Comparison of ENCODE assay signal across 1 cellular context in the genomic region with DNA sequence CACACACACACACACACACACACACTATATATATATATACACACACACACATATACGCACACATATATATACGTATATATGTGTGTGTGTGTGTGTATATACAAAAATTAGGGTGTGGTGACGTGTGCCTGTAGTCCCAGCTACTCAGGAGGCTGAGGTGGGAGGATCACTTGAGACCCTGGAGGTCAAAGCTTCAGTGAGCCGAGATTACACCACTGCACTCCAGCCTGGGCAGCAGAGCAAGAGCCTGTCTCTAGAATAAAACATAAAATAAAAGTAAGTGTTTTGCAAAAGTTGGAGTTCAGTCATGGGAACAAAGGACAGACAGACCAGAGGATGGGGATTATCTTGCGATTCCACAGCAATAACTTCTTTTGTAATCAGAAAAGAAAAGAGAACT.
TF ChIP-seq lines count a peak whose summit lies in the region.

No MANE protein-coding gene starts in this region.

TF ChIP-seq in HepG2, 621 proteins besides CTCF, POLR2A, EP300 and RAD21 (continued from another document):
- TF ChIP-seq, protein P1, sequence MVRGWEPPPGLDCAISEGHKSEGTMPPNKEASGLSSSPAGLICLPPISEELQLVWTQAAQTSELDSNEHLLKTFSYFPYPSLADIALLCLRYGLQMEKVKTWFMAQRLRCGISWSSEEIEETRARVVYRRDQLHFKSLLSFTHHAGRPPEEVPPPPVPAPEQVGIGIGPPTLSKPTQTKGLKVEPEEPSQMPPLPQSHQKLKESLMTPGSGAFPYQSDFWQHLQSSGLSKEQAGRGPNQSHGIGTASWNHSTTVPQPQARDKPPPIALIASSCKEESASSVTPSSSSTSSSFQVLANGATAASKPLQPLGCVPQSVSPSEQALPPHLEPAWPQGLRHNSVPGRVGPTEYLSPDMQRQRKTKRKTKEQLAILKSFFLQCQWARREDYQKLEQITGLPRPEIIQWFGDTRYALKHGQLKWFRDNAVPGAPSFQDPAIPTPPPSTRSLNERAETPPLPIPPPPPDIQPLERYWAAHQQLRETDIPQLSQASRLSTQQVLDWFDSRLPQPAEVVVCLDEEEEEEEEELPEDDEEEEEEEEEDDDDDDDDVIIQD (CRISPR knock-in tag; IDR thresholded peaks at IDR 0.05; ENCODE audit: low read depth): no peak
- no peak for TF ChIP-seq ZNF790 (CRISPR knock-in tag; IDR thresholded peaks at IDR 0.05; ENCODE audit: borderline replicate concordance)
- no peak for TF ChIP-seq ZNF234 (CRISPR knock-in tag; conservative IDR thresholded peaks at IDR 0.05)
- TF ChIP-seq ZNF720 (CRISPR knock-in tag; IDR thresholded peaks at IDR 0.05): no peak
- TF ChIP-seq FOXK2 (IDR thresholded peaks at IDR 0.05): no peak
- no peak for TF ChIP-seq ZNF879 (CRISPR knock-in tag; IDR thresholded peaks at IDR 0.05)
- TF ChIP-seq, protein P2, sequence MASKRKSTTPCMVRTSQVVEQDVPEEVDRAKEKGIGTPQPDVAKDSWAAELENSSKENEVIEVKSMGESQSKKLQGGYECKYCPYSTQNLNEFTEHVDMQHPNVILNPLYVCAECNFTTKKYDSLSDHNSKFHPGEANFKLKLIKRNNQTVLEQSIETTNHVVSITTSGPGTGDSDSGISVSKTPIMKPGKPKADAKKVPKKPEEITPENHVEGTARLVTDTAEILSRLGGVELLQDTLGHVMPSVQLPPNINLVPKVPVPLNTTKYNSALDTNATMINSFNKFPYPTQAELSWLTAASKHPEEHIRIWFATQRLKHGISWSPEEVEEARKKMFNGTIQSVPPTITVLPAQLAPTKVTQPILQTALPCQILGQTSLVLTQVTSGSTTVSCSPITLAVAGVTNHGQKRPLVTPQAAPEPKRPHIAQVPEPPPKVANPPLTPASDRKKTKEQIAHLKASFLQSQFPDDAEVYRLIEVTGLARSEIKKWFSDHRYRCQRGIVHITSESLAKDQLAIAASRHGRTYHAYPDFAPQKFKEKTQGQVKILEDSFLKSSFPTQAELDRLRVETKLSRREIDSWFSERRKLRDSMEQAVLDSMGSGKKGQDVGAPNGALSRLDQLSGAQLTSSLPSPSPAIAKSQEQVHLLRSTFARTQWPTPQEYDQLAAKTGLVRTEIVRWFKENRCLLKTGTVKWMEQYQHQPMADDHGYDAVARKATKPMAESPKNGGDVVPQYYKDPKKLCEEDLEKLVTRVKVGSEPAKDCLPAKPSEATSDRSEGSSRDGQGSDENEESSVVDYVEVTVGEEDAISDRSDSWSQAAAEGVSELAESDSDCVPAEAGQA (IDR thresholded peaks at IDR 0.05; ENCODE audit: low read depth): no peak
- TF ChIP-seq, protein P2 (CRISPR knock-in tag; IDR thresholded peaks at IDR 0.05; ENCODE audit: borderline replicate concordance): no peak
- TF ChIP-seq U2AF2 (IDR thresholded peaks at IDR 0.05; ENCODE audit: low read depth, low read length): no peak
- peak; percentile 39; the same call in 1 of the 2 replicates for TF ChIP-seq HDAC1 (CRISPR knock-in tag; IDR thresholded peaks at IDR 0.05)
- TF ChIP-seq PHF8 (CRISPR knock-in tag; IDR thresholded peaks at IDR 0.05): no peak
- no peak for TF ChIP-seq XBP1 (CRISPR knock-in tag; IDR thresholded peaks at IDR 0.05)
- TF ChIP-seq SALL2 (CRISPR knock-in tag; IDR thresholded peaks at IDR 0.05): no peak
- no peak for TF ChIP-seq NCOA2 (CRISPR knock-in tag; IDR thresholded peaks at IDR 0.05)
- no peak for TF ChIP-seq POLR2AphosphoS5 (IDR thresholded peaks at IDR 0.05; ENCODE audit: low read depth, low read length)
- TF ChIP-seq EHMT2 (IDR thresholded peaks at IDR 0.05; ENCODE audit: borderline replicate concordance, low read depth, low read length): no peak
- TF ChIP-seq ZNF230 (CRISPR knock-in tag; IDR thresholded peaks at IDR 0.05): no peak
- TF ChIP-seq, protein P3, sequence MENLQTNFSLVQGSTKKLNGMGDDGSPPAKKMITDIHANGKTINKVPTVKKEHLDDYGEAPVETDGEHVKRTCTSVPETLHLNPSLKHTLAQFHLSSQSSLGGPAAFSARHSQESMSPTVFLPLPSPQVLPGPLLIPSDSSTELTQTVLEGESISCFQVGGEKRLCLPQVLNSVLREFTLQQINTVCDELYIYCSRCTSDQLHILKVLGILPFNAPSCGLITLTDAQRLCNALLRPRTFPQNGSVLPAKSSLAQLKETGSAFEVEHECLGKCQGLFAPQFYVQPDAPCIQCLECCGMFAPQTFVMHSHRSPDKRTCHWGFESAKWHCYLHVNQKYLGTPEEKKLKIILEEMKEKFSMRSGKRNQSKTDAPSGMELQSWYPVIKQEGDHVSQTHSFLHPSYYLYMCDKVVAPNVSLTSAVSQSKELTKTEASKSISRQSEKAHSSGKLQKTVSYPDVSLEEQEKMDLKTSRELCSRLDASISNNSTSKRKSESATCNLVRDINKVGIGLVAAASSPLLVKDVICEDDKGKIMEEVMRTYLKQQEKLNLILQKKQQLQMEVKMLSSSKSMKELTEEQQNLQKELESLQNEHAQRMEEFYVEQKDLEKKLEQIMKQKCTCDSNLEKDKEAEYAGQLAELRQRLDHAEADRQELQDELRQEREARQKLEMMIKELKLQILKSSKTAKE (CRISPR knock-in tag; IDR thresholded peaks at IDR 0.05; ENCODE audit: borderline replicate concordance): 0 out of 2 replicates have a peak, but pooled peaks have one; percentile 19
- TF ChIP-seq SATB2 (CRISPR knock-in tag; IDR thresholded peaks at IDR 0.05): no peak
- no peak for TF ChIP-seq ZNF101 (CRISPR knock-in tag; IDR thresholded peaks at IDR 0.05; ENCODE audit: borderline replicate concordance, low read depth)
- TF ChIP-seq, protein P4, sequence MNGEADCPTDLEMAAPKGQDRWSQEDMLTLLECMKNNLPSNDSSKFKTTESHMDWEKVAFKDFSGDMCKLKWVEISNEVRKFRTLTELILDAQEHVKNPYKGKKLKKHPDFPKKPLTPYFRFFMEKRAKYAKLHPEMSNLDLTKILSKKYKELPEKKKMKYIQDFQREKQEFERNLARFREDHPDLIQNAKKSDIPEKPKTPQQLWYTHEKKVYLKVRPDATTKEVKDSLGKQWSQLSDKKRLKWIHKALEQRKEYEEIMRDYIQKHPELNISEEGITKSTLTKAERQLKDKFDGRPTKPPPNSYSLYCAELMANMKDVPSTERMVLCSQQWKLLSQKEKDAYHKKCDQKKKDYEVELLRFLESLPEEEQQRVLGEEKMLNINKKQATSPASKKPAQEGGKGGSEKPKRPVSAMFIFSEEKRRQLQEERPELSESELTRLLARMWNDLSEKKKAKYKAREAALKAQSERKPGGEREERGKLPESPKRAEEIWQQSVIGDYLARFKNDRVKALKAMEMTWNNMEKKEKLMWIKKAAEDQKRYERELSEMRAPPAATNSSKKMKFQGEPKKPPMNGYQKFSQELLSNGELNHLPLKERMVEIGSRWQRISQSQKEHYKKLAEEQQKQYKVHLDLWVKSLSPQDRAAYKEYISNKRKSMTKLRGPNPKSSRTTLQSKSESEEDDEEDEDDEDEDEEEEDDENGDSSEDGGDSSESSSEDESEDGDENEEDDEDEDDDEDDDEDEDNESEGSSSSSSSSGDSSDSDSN (CRISPR knock-in tag; IDR thresholded peaks at IDR 0.05): peak; percentile 30; the same call in 1 of the 2 replicates
- TF ChIP-seq ZNF251 (CRISPR knock-in tag; IDR thresholded peaks at IDR 0.05): no peak
- TF ChIP-seq, protein P5, sequence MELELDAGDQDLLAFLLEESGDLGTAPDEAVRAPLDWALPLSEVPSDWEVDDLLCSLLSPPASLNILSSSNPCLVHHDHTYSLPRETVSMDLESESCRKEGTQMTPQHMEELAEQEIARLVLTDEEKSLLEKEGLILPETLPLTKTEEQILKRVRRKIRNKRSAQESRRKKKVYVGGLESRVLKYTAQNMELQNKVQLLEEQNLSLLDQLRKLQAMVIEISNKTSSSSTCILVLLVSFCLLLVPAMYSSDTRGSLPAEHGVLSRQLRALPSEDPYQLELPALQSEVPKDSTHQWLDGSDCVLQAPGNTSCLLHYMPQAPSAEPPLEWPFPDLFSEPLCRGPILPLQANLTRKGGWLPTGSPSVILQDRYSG (CRISPR knock-in tag; IDR thresholded peaks at IDR 0.05): no peak
- no peak for TF ChIP-seq MYNN (CRISPR knock-in tag; IDR thresholded peaks at IDR 0.05; ENCODE audit: low read depth)
- no peak for TF ChIP-seq ZNF709 (CRISPR knock-in tag; IDR thresholded peaks at IDR 0.05)
